Comparison of ENCODE assay signal across 8 cellular contexts in genomic region chr17:13306310-13306962, GRCh38.
DNase-seq lines count a peak whose midpoint lies in the region; ATAC-seq and TF ChIP-seq lines count a peak whose summit lies in the region.

No MANE protein-coding gene starts in this region.

- peaks cover 6% of the 10 kb centered on the region for H3K9me3 Mint-ChIP-seq in activated CD8-positive, alpha-beta memory T cell treated with anti-CD3 and anti-CD28 coated beads, Interleukin-2, amount 10 ng/mL, durations not matched to agents 7 days and 5 days (ENCODE audit: low read depth)

- no peaks in the 10 kb centered on the region for H3K79me2 ChIP-seq in hepatocyte

- 84% methylated on average over 13 of the region's 13 CpGs for WGBS in hepatocyte (ENCODE audit: low lambda C conversion rate, missing lambda C conversion rate)
- WGBS in lower leg skin, 2 donors = 49 to 60% methylated on average over 13 of the region's 13 CpGs

- DNase-seq in AML-193 (lab: John Stamatoyannopoulos, UW) = peak; percentile 8
- peak; percentile 14 for DNase-seq in HS-27A (ENCODE audit: low read depth)
- DNase-seq in hepatocyte (ENCODE audit: low spot score) = peak; percentile 71
- no peak for DNase-seq in G401 (ENCODE audit: low spot score)
- DNase-seq in activated CD8-positive, alpha-beta memory T cell treated with anti-CD3 and anti-CD28 coated beads, Interleukin-2, amount 10 ng/mL, durations not matched to agents 7 days and 5 days = no peak
- no peak for DNase-seq in lower leg skin (ENCODE audit: low spot score in 2 of 2)

- TF ChIP-seq CTCF in hepatocyte (IDR thresholded peaks at IDR 0.05; ENCODE audit: poor library complexity) (peak; percentile 46), lower leg skin (IDR thresholded peaks at IDR 0.05) (no peak)

- H3K4me3 Mint-ChIP-seq in activated CD8-positive, alpha-beta memory T cell treated with anti-CD3 and anti-CD28 coated beads, Interleukin-2, amount 10 ng/mL, durations not matched to agents 7 days and 5 days = no peak overlapping the region

- no peaks in the 10 kb centered on the region for H3K9me2 ChIP-seq in hepatocyte (replicated peaks; ENCODE audit: insufficient read depth)

- no peaks in the 10 kb centered on the region for H3K36me3 ChIP-seq in hepatocyte (replicated peaks; ENCODE audit: insufficient read depth, low read depth)

- no peak overlapping the region for H3K4me3 ChIP-seq in hepatocyte
- H3K4me3 ChIP-seq in lower leg skin (ENCODE audit: low read depth, poor library complexity, severe bottlenecking) = no peak overlapping the region

- no peak overlapping the region for H3K4me2 ChIP-seq in hepatocyte

- H3K4me1 Mint-ChIP-seq in activated CD8-positive, alpha-beta memory T cell treated with anti-CD3 and anti-CD28 coated beads, Interleukin-2, amount 10 ng/mL, durations not matched to agents 7 days and 5 days = no peaks in the 10 kb centered on the region

- no peak overlapping the region for H3K27ac Mint-ChIP-seq in activated CD8-positive, alpha-beta memory T cell treated with anti-CD3 and anti-CD28 coated beads, Interleukin-2, amount 10 ng/mL, durations not matched to agents 7 days and 5 days

- ATAC-seq in SK-N-SH treated with all-trans-retinoic acid at 6 μM for 48 hours (peak; percentile 99), HG02759 (IDR thresholded peaks at IDR 0.05; ENCODE audit: unreplicated experiment) (no peak)
- no peak for ATAC-seq in activated CD8-positive, alpha-beta memory T cell treated with anti-CD3 and anti-CD28 coated beads, Interleukin-2, amount 10 ng/mL, durations not matched to agents 7 days and 5 days

- H3K27me3 Mint-ChIP-seq in activated CD8-positive, alpha-beta memory T cell treated with anti-CD3 and anti-CD28 coated beads, Interleukin-2, amount 10 ng/mL, durations not matched to agents 7 days and 5 days = no peaks in the 10 kb centered on the region

- no peak overlapping the region for H3K27ac ChIP-seq in hepatocyte

- no peak for TF ChIP-seq POLR2A in lower leg skin (IDR thresholded peaks at IDR 0.05)

- H3K4me1 ChIP-seq in hepatocyte (ENCODE audit: insufficient read depth) = peaks cover 16% of the 10 kb centered on the region

- H3K36me3 Mint-ChIP-seq in activated CD8-positive, alpha-beta memory T cell treated with anti-CD3 and anti-CD28 coated beads, Interleukin-2, amount 10 ng/mL, durations not matched to agents 7 days and 5 days = no peaks in the 10 kb centered on the region

- no peaks in the 10 kb centered on the region for H3K9me3 ChIP-seq in hepatocyte (ENCODE audit: low read depth)

- in situ Hi-C loops in G401 (cut with HindIII; ENCODE audit: low sequenced_read_pairs) = no loop called here

- no peaks in the 10 kb centered on the region for H3K27me3 ChIP-seq in hepatocyte

- no peak overlapping the region for H2AFZ ChIP-seq in hepatocyte

- CTCF ChIA-PET in activated CD8-positive, alpha-beta memory T cell treated with anti-CD3 and anti-CD28 coated beads, Interleukin-2, amount 10 ng/mL, durations not matched to agents 7 days and 5 days (lab: Charles Lee) = no interaction called here

- intact Hi-C loops in lower leg skin (cut with DNase I; ENCODE audit: low total_unique reads) = no loop called here

- H4K20me1 ChIP-seq in hepatocyte (ENCODE audit: insufficient read depth, poor library complexity, severe bottlenecking) = no peaks in the 10 kb centered on the region

TF ChIP-seq in SK-N-SH treated with all-trans-retinoic acid at 6 μM for 48 hours, 23 proteins besides CTCF, POLR2A, EP300 and RAD21:
- TF ChIP-seq RARB (CRISPR knock-in tag; IDR thresholded peaks at IDR 0.05) (no peak), PATZ1 (CRISPR knock-in tag; IDR thresholded peaks at IDR 0.05; ENCODE audit: borderline replicate concordance) (no peak), SNAI2 (CRISPR knock-in tag; IDR thresholded peaks at IDR 0.05) (no peak), CSRNP3 (CRISPR knock-in tag; IDR thresholded peaks at IDR 0.05) (no peak), TOX (CRISPR knock-in tag; IDR thresholded peaks at IDR 0.05; ENCODE audit: borderline replicate concordance) (no peak), ZNF70 (CRISPR knock-in tag; IDR thresholded peaks at IDR 0.05) (no peak), ESRRG (CRISPR knock-in tag; IDR thresholded peaks at IDR 0.05) (no peak), BACH2 (CRISPR knock-in tag; IDR thresholded peaks at IDR 0.05; ENCODE audit: borderline replicate concordance) (no peak), CSDC2 (CRISPR knock-in tag; IDR thresholded peaks at IDR 0.05) (no peak), ZFP3 (CRISPR knock-in tag; IDR thresholded peaks at IDR 0.05) (no peak), OSR1 (CRISPR knock-in tag; IDR thresholded peaks at IDR 0.05) (no peak), ZFP30 (CRISPR knock-in tag; IDR thresholded peaks at IDR 0.05) (no peak), ZC3H10 (CRISPR knock-in tag; IDR thresholded peaks at IDR 0.05) (no peak), TSHZ2 (CRISPR knock-in tag; IDR thresholded peaks at IDR 0.05) (no peak), TCF4 (CRISPR knock-in tag; IDR thresholded peaks at IDR 0.05; ENCODE audit: borderline replicate concordance) (no peak), ZNF8 (CRISPR knock-in tag; IDR thresholded peaks at IDR 0.05) (no peak), ZNF565 (CRISPR knock-in tag; conservative IDR thresholded peaks at IDR 0.05; ENCODE audit: low read depth) (no peak), ARNTL (CRISPR knock-in tag; IDR thresholded peaks at IDR 0.05; ENCODE audit: borderline replicate concordance, low read depth) (no peak)

Comparison
In these comparisons a context has a peak if more than half of its experiments do, and no peak if none do; other contexts are left out.
1. DNase-seq: peak in AML-193 (2 of 2), HS-27A (single experiment) and hepatocyte (single experiment); none in G401 (single experiment), activated CD8-positive, alpha-beta memory T cell treated with anti-CD3 and anti-CD28 coated beads, Interleukin-2, amount 10 ng/mL, durations not matched to agents 7 days and 5 days (single experiment) and lower leg skin (0 of 2).